7 cellular contexts compared by ENCODE assay signal in genomic region chr11:73875840-73876239, GRCh38. TPM values are rescaled to one million over a fixed set of nuclear protein-coding genes. Genes with fewer than 3 reads are reported as not detected.
DNase-seq lines count a peak whose midpoint lies in the region; ATAC-seq and TF ChIP-seq lines count a peak whose summit lies in the region.

No MANE protein-coding gene starts in this region.

- 0 out of 2 replicates have a peak, but pooled peaks cover 6% of the 10 kb centered on the region for H3F3A ChIP-seq in GM23248 (ENCODE audit: insufficient read depth)

- WGBS in GM23248 (ENCODE audit: low coverage in 1 of 2, low lambda C conversion rate in 2 of 2, missing lambda C conversion rate in 2 of 2), 2 experiments = 25 to 29% methylated on average over 8 of the region's 8 CpGs

- H3K4me3 ChIP-seq in GM23248 (peak overlapping the region; percentile 98), retinal pigment epithelial cell (ENCODE audit: low read length) (peak overlapping the region; percentile 96)

- peak overlapping the region; percentile 91 for H2AFZ ChIP-seq in GM23248

- DNase-seq in GM23248 (peak; percentile 35), RPMI7951 (ENCODE audit: low read depth) (peak; percentile 7), erythroblast (lab: John Stamatoyannopoulos, UW) (peak; percentile 27 to 43), retinal pigment epithelial cell (ENCODE audit: low read depth) (no peak), NCI-H524 treated with DMSO at 0.1 percent for 48 hours (lab: John Stamatoyannopoulos, UW) (no peak)

- no peak for TF ChIP-seq POLR2A in erythroblast (IDR thresholded peaks at IDR 0.05; ENCODE audit: low read length)

- in situ Hi-C loops in GM23248 (cut with MboI) = no loop called here

- H3K4me2 ChIP-seq in GM23248 (ENCODE audit: unreplicated experiment) = peak overlapping the region; percentile 94

- H3K27me3 ChIP-seq in GM23248 (replicated peaks; ENCODE audit: insufficient read depth) = no peaks in the 10 kb centered on the region

- H3K27ac ChIP-seq in GM23248 = peak overlapping the region; percentile 81

- no peak for TF ChIP-seq CTCF in retinal pigment epithelial cell (conservative IDR thresholded peaks at IDR 0.05; ENCODE audit: low read depth, low read length)

- H4K20me1 ChIP-seq in GM23248 (ENCODE audit: insufficient read depth) = no peaks in the 10 kb centered on the region

- peaks cover 9% of the 10 kb centered on the region; the same call in 1 of the 2 replicates for H3K36me3 ChIP-seq in GM23248 (ENCODE audit: low read depth)

- peak overlapping the region; percentile 91 for H3K9ac ChIP-seq in GM23248

- H3K9me3 ChIP-seq in GM23248 (ENCODE audit: low read depth) = no peaks in the 10 kb centered on the region

- peaks cover 62% of the 10 kb centered on the region for H3K79me2 ChIP-seq in GM23248 (ENCODE audit: insufficient read depth)

- peaks cover 8% of the 10 kb centered on the region for H3K4me1 ChIP-seq in GM23248 (ENCODE audit: insufficient read depth)

- no peak for ATAC-seq in GM19328 (IDR thresholded peaks at IDR 0.05; ENCODE audit: unreplicated experiment)
- no peak for ATAC-seq in HG02852 (IDR thresholded peaks at IDR 0.05; ENCODE audit: unreplicated experiment)

- no peaks in the 10 kb centered on the region for H3K9me2 ChIP-seq in GM23248 (ENCODE audit: insufficient read depth)

RNA-seq across cellular contexts. Expression of gene COA4, which starts 0.8 kb away (rescaled TPM):
- 67.7 and 79.0 TPM in 2 replicates for total RNA-seq in GM23248 (2014; rRNA removed; shearing (Covaris generic))
- 78.5 and 84.0 TPM in 2 replicates for polyA plus RNA-seq in GM23248 (2016; fragmentation: Nextera tagmentation; extraction: Ambion mirVana)
- total RNA-seq in RPMI7951 (2014; rRNA removed; shearing (Covaris generic)) = 143 and 159 TPM in 2 replicates

RNA-seq across cellular contexts. Expression of gene PAAF1, which starts 1.0 kb away (rescaled TPM):
- 6.2 and 6.7 TPM in 2 replicates for total RNA-seq in GM23248 (2014; rRNA removed; shearing (Covaris generic))
- polyA plus RNA-seq in GM23248 (2016; fragmentation: Nextera tagmentation; extraction: Ambion mirVana) = 24.1 and 27.2 TPM in 2 replicates
- total RNA-seq in RPMI7951 (2014; rRNA removed; shearing (Covaris generic)) = 10.6 and 18.1 TPM in 2 replicates

Comparison
In these comparisons a context has a peak if more than half of its experiments do, and no peak if none do; other contexts are left out.
1. DNase-seq: peak in GM23248 (single experiment), RPMI7951 (single experiment) and erythroblast (2 of 2); none in retinal pigment epithelial cell (single experiment) and NCI-H524 treated with DMSO at 0.1 percent for 48 hours (single experiment).